Comparison of ENCODE assay signal across 16 cellular contexts in genomic region chr6:3867616-3868502, GRCh38. TPM values are rescaled to one million over a fixed set of nuclear protein-coding genes. Genes with fewer than 3 reads are reported as not detected.
DNase-seq lines count a peak whose midpoint lies in the region; ATAC-seq, FAIRE-seq and TF ChIP-seq lines count a peak whose summit lies in the region.
"Had no signal": no experiment of that assay in that cellular context is flagged by ENCODE, and none has a peak within 500 bp of the region (broad histone marks: within the 10 kb centered on the region; RNA-seq: fewer than 3 reads in every experiment).

No MANE protein-coding gene starts in this region.

- H3K79me2 ChIP-seq in keratinocyte (ENCODE audit: control insufficient read depth, insufficient read depth, low read length) = no peaks in the 10 kb centered on the region

- H3K36me3 ChIP-seq in ascending aorta = no peaks in the 10 kb centered on the region
- no peaks in the 10 kb centered on the region for H3K36me3 ChIP-seq in keratinocyte (ENCODE audit: control insufficient read depth in 2 of 2, extremely low read depth in 1 of 2, insufficient read depth in 2 of 2, low read length in 2 of 2)
- H3K36me3 ChIP-seq in colonic mucosa = no peaks in the 10 kb centered on the region
- H3K36me3 ChIP-seq: right lobe of liver had no signal

- ATAC-seq in HG03280 (IDR thresholded peaks at IDR 0.05; ENCODE audit: unreplicated experiment) (no peak), natural killer cell (no peak)
- ATAC-seq: naive thymus-derived CD8-positive, alpha-beta T cell; right lobe of liver had no signal

- no peak overlapping the region for H3K27ac Mint-ChIP-seq in natural killer cell
- H3K27ac Mint-ChIP-seq: naive thymus-derived CD8-positive, alpha-beta T cell had no signal

- H3K4me1 ChIP-seq in ascending aorta = peaks cover 0 to 7% of the 10 kb centered on the region in 2 donors
- H3K4me1 ChIP-seq in keratinocyte (ENCODE audit: control insufficient read depth, extremely low read depth, insufficient read depth, low read length) = peaks cover 17% of the 10 kb centered on the region
- peaks cover 5% of the 10 kb centered on the region for H3K4me1 ChIP-seq in colonic mucosa

- H3K27me3 ChIP-seq in ascending aorta = no peaks in the 10 kb centered on the region
- H3K27me3 ChIP-seq in keratinocyte (ENCODE audit: control insufficient read depth, extremely low read depth, insufficient read depth, low read length) = peaks cover 3% of the 10 kb centered on the region
- H3K27me3 ChIP-seq in colonic mucosa = no peaks in the 10 kb centered on the region
- H3K27me3 ChIP-seq: right lobe of liver had no signal

- no peaks in the 10 kb centered on the region for H3K4me1 Mint-ChIP-seq in natural killer cell

- H3K9ac ChIP-seq in keratinocyte (ENCODE audit: control insufficient read depth, extremely low read depth, insufficient read depth, low read length) = no peak overlapping the region
- H3K9ac ChIP-seq in colonic mucosa (ENCODE audit: low read depth in 2 of 2, low read length in 2 of 2) = no peak overlapping the region

- TF ChIP-seq POLR2A in H54 (IDR thresholded peaks at IDR 0.05; ENCODE audit: low read depth, low read length) = no peak

- TF ChIP-seq CTCF in ascending aorta (IDR thresholded peaks at IDR 0.05) (no peak), keratinocyte (optimal IDR thresholded peaks at IDR 0.05 in 1 of 3, IDR thresholded peaks at IDR 0.05 in 1 of 3, conservative IDR thresholded peaks at IDR 0.05 in 1 of 3; ENCODE audit: extremely low read depth in 1 of 3, insufficient read depth in 2 of 3, low read length in 3 of 3) (no peak), natural killer cell (IDR thresholded peaks at IDR 0.05) (no peak), colonic mucosa (IDR thresholded peaks at IDR 0.05) (no peak)

- H3K9me3 ChIP-seq in ascending aorta = no peaks in the 10 kb centered on the region
- H3K9me3 ChIP-seq in keratinocyte (ENCODE audit: control insufficient read depth, low read depth, low read length) = no peaks in the 10 kb centered on the region
- no peaks in the 10 kb centered on the region for H3K9me3 ChIP-seq in colonic mucosa
- H3K9me3 ChIP-seq: right lobe of liver had no signal

- no peak overlapping the region for H3K4me3 ChIP-seq in ascending aorta
- H3K4me3 ChIP-seq in keratinocyte (ENCODE audit: control insufficient read depth in 2 of 3, extremely low read depth in 1 of 3, insufficient read depth in 2 of 3, low read depth in 1 of 3, low read length in 3 of 3) = no peak overlapping the region
- H3K4me3 ChIP-seq in colonic mucosa = no peak overlapping the region
- H3K4me3 ChIP-seq: right lobe of liver had no signal

- no peaks in the 10 kb centered on the region for H3K9me3 Mint-ChIP-seq in natural killer cell

- no peak for FAIRE-seq in keratinocyte (lab: Jason Lieb, UNC)
- FAIRE-seq in H54 (lab: Jason Lieb, UNC) = no peak

- DNase-seq in AG20443 (ENCODE audit: low spot score) = peak; percentile 30
- DNase-seq in HS-5 (ENCODE audit: low read depth) = peak; percentile 81
- no peak for DNase-seq in ascending aorta (ENCODE audit: low spot score in 2 of 2)
- DNase-seq in keratinocyte (ENCODE audit: low read depth, low spot score) = no peak
- DNase-seq in H54 (ENCODE audit: insufficient read length, low spot score) = no peak
- DNase-seq in natural killer cell = no peak
- no peak for DNase-seq in colonic mucosa
- DNase-seq: activated effector memory CD4-positive, alpha-beta T cell treated with anti-CD3 and anti-CD28 coated beads, Interleukin-2, amount 50 U/mL, for 16 hours; cortex of kidney; Kasumi-1; naive thymus-derived CD8-positive, alpha-beta T cell; NCI-H2029; NCI-H774; right lobe of liver; SHP77 treated with DMSO at 0.1 percent for 48 hours had no signal

- intact Hi-C loops in ascending aorta (cut with DNase I) (no loop called here), natural killer cell (cut with micrococcal nuclease) (no loop called here), colonic mucosa (cut with DNase I) (no loop called here)

- no peaks in the 10 kb centered on the region for H3K9me1 ChIP-seq in keratinocyte (ENCODE audit: control insufficient read depth, extremely low read depth, insufficient read depth, low read length)

- H4K20me1 ChIP-seq in keratinocyte (ENCODE audit: control insufficient read depth, extremely low read depth, insufficient read depth, low read length) = no peaks in the 10 kb centered on the region

- peak overlapping the region; percentile 52 for H3K4me2 ChIP-seq in keratinocyte (ENCODE audit: control insufficient read depth, extremely low read depth, insufficient read depth, low read depth, low read length)

- H3K27ac ChIP-seq in ascending aorta (peak overlapping the region; percentile 39 to 41), keratinocyte (ENCODE audit: control insufficient read depth, insufficient read depth, low read length) (no peak overlapping the region), colonic mucosa (no peak overlapping the region)
- H3K27ac ChIP-seq: right lobe of liver had no signal

- H2AFZ ChIP-seq in keratinocyte (ENCODE audit: control insufficient read depth, low read length) = peak overlapping the region; percentile 81

- H3K27me3 Mint-ChIP-seq in natural killer cell (ENCODE audit: low read depth in 2 of 2) = peaks cover 11 to 20% of the 10 kb centered on the region in 2 donors

- dilution Hi-C loops in keratinocyte (cut with MboI; ENCODE audit: extremely low pct_ligation_motif_present, low sequenced_read_pairs) = no loop called here

- H3K36me3 Mint-ChIP-seq in natural killer cell = no peaks in the 10 kb centered on the region

- H3K4me3 Mint-ChIP-seq in natural killer cell = no peak overlapping the region
- H3K4me3 Mint-ChIP-seq: naive thymus-derived CD8-positive, alpha-beta T cell had no signal

RNA-seq across cellular contexts. Expression of gene FAM50B, which starts 18.7 kb away (rescaled TPM):
- total RNA-seq in ascending aorta (8.1 TPM), natural killer cell (1 to 10 TPM; 1.9 to 4.7 (median 1.9) TPM), colonic mucosa (1 to 10 TPM; 3.2 to 3.9 TPM)
- polyA plus RNA-seq in keratinocyte = 3.8 to 4.0 TPM (median 3.9 TPM) in 3 replicates
- 0.80 TPM for polyA plus RNA-seq in keratinocyte (2011; ENCODE audit: low read depth)
- polyA plus RNA-seq in keratinocyte (2011; cell fraction: cytosol; rRNA removed) = 2.9 and 4.1 TPM in 2 replicates
- polyA plus RNA-seq in keratinocyte (2011; cell fraction: nucleus; rRNA removed) = 3.7 and 3.8 TPM in 2 replicates
- 2.8 and 5.9 TPM in 2 replicates for polyA plus RNA-seq in keratinocyte (2012; ENCODE audit: low replicate concordance)
- 0.69 to 1.6 TPM (median 1.1 TPM) in 3 replicates for polyA minus RNA-seq in keratinocyte
- polyA minus RNA-seq in keratinocyte (2011; cell fraction: cytosol; rRNA and poly(A)+ RNA removed) = 4.8 TPM
- 1.7 and 1.8 TPM in 2 replicates for polyA minus RNA-seq in keratinocyte (2011; cell fraction: nucleus; rRNA and poly(A)+ RNA removed)

Comparison
In these comparisons a context has a peak if more than half of its experiments do, and no peak if none do; other contexts are left out.
1. DNase-seq: peak in AG20443 (single experiment) and HS-5 (single experiment); none in ascending aorta (0 of 2), keratinocyte (single experiment), H54 (single experiment), natural killer cell (single experiment) and colonic mucosa (single experiment).
2. H3K27ac ChIP-seq: peak in ascending aorta (2 of 2); none in keratinocyte (single experiment) and colonic mucosa (single experiment).